9 cellular contexts compared by ENCODE assay signal in genomic region chr5:131633830-131634229, GRCh38. TPM values are rescaled to one million over a fixed set of nuclear protein-coding genes. Genes with fewer than 3 reads are reported as not detected.
A peak's percentile ranks its signal among the peaks of the same experiment; 100 is the strongest.
DNase-seq lines count a peak whose midpoint lies in the region; ATAC-seq and TF ChIP-seq lines count a peak whose summit lies in the region.
"Had no signal": no experiment of that assay in that cellular context is flagged by ENCODE, and none has a peak within 500 bp of the region (broad histone marks: within the 10 kb centered on the region; RNA-seq: fewer than 3 reads in every experiment).

No MANE protein-coding gene starts in this region.

- peak overlapping the region; percentile 97 to 100 (median 99) for H3K27ac Mint-ChIP-seq in CD4-positive, alpha-beta memory T cell

- peak overlapping the region; percentile 97 for H3K27ac ChIP-seq in CD4-positive, alpha-beta memory T cell (ENCODE audit: low read depth, low read length)
- H3K27ac ChIP-seq in dorsolateral prefrontal cortex, result peak overlapping the region in 43 of 59 donors; percentile 53 to 100 (median 98)

- H3K4me3 ChIP-seq in CD4-positive, alpha-beta memory T cell (ENCODE audit: low read length in 2 of 2), result peak overlapping the region; percentile 67 to 98
- H3K4me3 ChIP-seq in NB4 (ENCODE audit: low read depth, low read length), result peak overlapping the region; percentile 92
- peak overlapping the region; percentile 54 to 99 (median 88) for H3K4me3 ChIP-seq in dorsolateral prefrontal cortex
- peak overlapping the region; percentile 70 for H3K4me3 ChIP-seq in neuron (ENCODE audit: low read length)

- H3K36me3 Mint-ChIP-seq in CD4-positive, alpha-beta memory T cell, result peaks cover 4 to 16% of the 10 kb centered on the region in 2 donors

- POLR2A ChIA-PET in CD4-positive, alpha-beta memory T cell (lab: Charles Lee; ENCODE audit: partially characterized antibody), result no interaction called here

- peaks cover 0 to 2% (median 0%) of the 10 kb centered on the region in 8 donors for H3K9me3 Mint-ChIP-seq in CD4-positive, alpha-beta memory T cell

- peak overlapping the region; percentile 92 to 99 (median 95) for H3K4me3 Mint-ChIP-seq in CD4-positive, alpha-beta memory T cell

- no peak for ATAC-seq in HG02981 (IDR thresholded peaks at IDR 0.05; ENCODE audit: unreplicated experiment)

- TF ChIP-seq CTCF in NB4 (IDR thresholded peaks at IDR 0.05; ENCODE audit: low read depth, low read length), result no peak
- TF ChIP-seq CTCF in dorsolateral prefrontal cortex (IDR thresholded peaks at IDR 0.05 in 54 of 56, conservative IDR thresholded peaks at IDR 0.05 in 2 of 56; ENCODE audit: low read depth in 1 of 56, partially characterized antibody in 56 of 56), result no peak

- DNase-seq in CD4-positive, alpha-beta memory T cell, result no peak
- DNase-seq in NB4 (ENCODE audit: low read depth), result peak; percentile 23
- no peak for DNase-seq in dorsolateral prefrontal cortex
- DNase-seq in ACHN, result no peak
- DNase-seq in retina, result no peak
- DNase-seq in NOMO-1 (lab: John Stamatoyannopoulos, UW; ENCODE audit: unreplicated experiment in 2 of 2), result no peak
- DNase-seq: activated CD4-positive, CD25-positive, alpha-beta regulatory T cell treated with anti-CD3 and anti-CD28 coated beads, Interleukin-2, amount 50 U/mL, for 72 hours had no signal

- no peaks in the 10 kb centered on the region for H3K27me3 ChIP-seq in CD4-positive, alpha-beta memory T cell (ENCODE audit: insufficient read depth, low read length)
- H3K27me3 ChIP-seq in dorsolateral prefrontal cortex, result no peaks in the 10 kb centered on the region
- no peaks in the 10 kb centered on the region for H3K27me3 ChIP-seq in neuron (ENCODE audit: insufficient read depth, low read length)

- no peaks in the 10 kb centered on the region for H3K9me3 ChIP-seq in CD4-positive, alpha-beta memory T cell (ENCODE audit: control insufficient read depth in 1 of 2, low read length in 2 of 2)
- H3K9me3 ChIP-seq in neuron (ENCODE audit: low read length), result no peaks in the 10 kb centered on the region

- CTCF ChIA-PET in CD4-positive, alpha-beta memory T cell (lab: Charles Lee; ENCODE audit: partially characterized antibody), result interaction anchor here (1.1 kb wide), 1 partner anchor 374 kb away, joined by 4 read pairs; no protein-coding TSS in a partner anchor

- H3K27me3 Mint-ChIP-seq in CD4-positive, alpha-beta memory T cell, result no peaks in the 10 kb centered on the region

- no peaks in the 10 kb centered on the region for H3K36me3 ChIP-seq in CD4-positive, alpha-beta memory T cell (ENCODE audit: insufficient read depth, low read length)
- H3K36me3 ChIP-seq in neuron (ENCODE audit: insufficient read depth, low read length), result no peaks in the 10 kb centered on the region

- no peak overlapping the region for H2AFZ ChIP-seq in neuron (ENCODE audit: low read depth, low read length)

- H3K4me1 ChIP-seq in CD4-positive, alpha-beta memory T cell (ENCODE audit: insufficient read depth, low read length), result peaks cover 68% of the 10 kb centered on the region
- H3K4me1 ChIP-seq in neuron (ENCODE audit: insufficient read depth, low read length), result peaks cover 18% of the 10 kb centered on the region

- intact Hi-C loops in CD4-positive, alpha-beta memory T cell (cut with micrococcal nuclease), result loop anchor here (2.0 to 10.0 kb wide), 4 partner anchors 45 to 469 kb away; partner anchors contain the start of gene HINT1
- intact Hi-C loops in dorsolateral prefrontal cortex (cut with DNase I), result loop anchor here (2.0 to 5.0 kb wide), 2 partner anchors 47 to 163 kb away; partner anchors contain the start of gene FNIP1 (in 2 of the 2)

- no peak for TF ChIP-seq POLR2A in NB4 (IDR thresholded peaks at IDR 0.05; ENCODE audit: extremely low read depth, insufficient read length)

- in situ Hi-C loops in ACHN (cut with HindIII; ENCODE audit: low pct_ligation_motif_present, low pct_unique_long_range_greater_than_20kb, low sequenced_read_pairs), result no loop called here

- peaks cover 20 to 32% (median 23%) of the 10 kb centered on the region in 4 donors for H3K4me1 Mint-ChIP-seq in CD4-positive, alpha-beta memory T cell

RNA-seq across cellular contexts. Expression of gene RAPGEF6, which starts 1.2 kb away (rescaled TPM):
- total RNA-seq in CD4-positive, alpha-beta memory T cell, result 100 to 1,000 TPM; 114 to 121 TPM
- 10 to 100 TPM; 18.0 to 31.8 TPM for polyA plus RNA-seq in CD4-positive, alpha-beta memory T cell
- total RNA-seq in dorsolateral prefrontal cortex, result 100 to 1,000 TPM in 6 of 120 experiments, 10 to 100 TPM in 114; 43.8 to 127 (median 73.9) TPM
